Comparison of ENCODE assay signal across 18 cellular contexts in genomic region chr1:171083222-171083621, GRCh38. TPM values are rescaled to one million over a fixed set of nuclear protein-coding genes. Genes with fewer than 3 reads are reported as not detected.
DNase-seq lines count a peak whose midpoint lies in the region; ATAC-seq and TF ChIP-seq lines count a peak whose summit lies in the region.
"Had no signal": no experiment of that assay in that cellular context is flagged by ENCODE, and none has a peak within 500 bp of the region (broad histone marks: within the 10 kb centered on the region; RNA-seq: fewer than 3 reads in every experiment).

No MANE protein-coding gene starts in this region.

- peaks cover 6% of the 10 kb centered on the region for H3K9me3 Mint-ChIP-seq in osteocyte (ENCODE audit: unreplicated experiment)
- H3K9me3 Mint-ChIP-seq: CD8-positive, alpha-beta T cell had no signal

- 25% methylated on average over 5 of the region's 5 CpGs for WGBS in right lobe of liver (ENCODE audit: insufficient coverage, low coverage, low lambda C conversion rate, missing lambda C conversion rate)

- no peaks in the 10 kb centered on the region for H3K27me3 ChIP-seq in right lobe of liver
- H3K27me3 ChIP-seq: BLaER1 had no signal

- TF ChIP-seq CTCF in right lobe of liver (IDR thresholded peaks at IDR 0.05) (no peak), osteocyte (IDR thresholded peaks at IDR 0.05) (no peak)

- intact Hi-C loops in right lobe of liver (cut with DNase I), result no loop called here

- DNase-seq in DMS53 (lab: John Stamatoyannopoulos, UW) (peak; percentile 88), NCI-H187 treated with DMSO at 0.1 percent for 48 hours (lab: John Stamatoyannopoulos, UW) (peak; percentile 99), NCI-H345 treated with DMSO at 0.1 percent for 48 hours (lab: John Stamatoyannopoulos, UW; ENCODE audit: unreplicated experiment) (peak; percentile 5), right lobe of liver (peak in 1 of 3 donors; percentile 58), osteocyte (ENCODE audit: extremely low spot score, unreplicated experiment) (no peak), DMS153 (lab: John Stamatoyannopoulos, UW) (no peak), HuH-7.5 (ENCODE audit: low spot score) (no peak)
- DNase-seq: CD8-positive, alpha-beta T cell; EL; GOT3; NCI-H1048; NCI-H69; OCI-M1; RPMI8226; SIG-M5 had no signal

- H3K36me3 Mint-ChIP-seq in osteocyte (ENCODE audit: unreplicated experiment), result no peaks in the 10 kb centered on the region
- H3K36me3 Mint-ChIP-seq: CD8-positive, alpha-beta T cell had no signal

- no peak for TF ChIP-seq POLR2A in right lobe of liver (IDR thresholded peaks at IDR 0.05)

- H3K4me3 Mint-ChIP-seq in osteocyte (ENCODE audit: unreplicated experiment), result no peak overlapping the region
- H3K4me3 Mint-ChIP-seq: CD8-positive, alpha-beta T cell had no signal

- H3K9me3 ChIP-seq in right lobe of liver, result no peaks in the 10 kb centered on the region
- H3K9me3 ChIP-seq: BLaER1 had no signal

- H3K27me3 Mint-ChIP-seq in osteocyte (ENCODE audit: unreplicated experiment), result peaks cover 3% of the 10 kb centered on the region

- peak overlapping the region in 2 of 3 donors; percentile 78 to 79 for H3K27ac ChIP-seq in right lobe of liver
- H3K27ac ChIP-seq: BLaER1 had no signal

- peak overlapping the region in 1 of 3 donors; percentile 22 for H3K4me3 ChIP-seq in right lobe of liver
- H3K4me3 ChIP-seq: BLaER1 had no signal

- H3K4me1 ChIP-seq in right lobe of liver, result peaks cover 0 to 59% (median 13%) of the 10 kb centered on the region in 4 donors
- H3K4me1 ChIP-seq: BLaER1 had no signal

- peaks cover 16% of the 10 kb centered on the region for H3K4me1 Mint-ChIP-seq in osteocyte (ENCODE audit: unreplicated experiment)

- ATAC-seq in right lobe of liver (peak; percentile 21 to 54 (median 40)), HG03196 (IDR thresholded peaks at IDR 0.05; ENCODE audit: unreplicated experiment) (no peak)
- ATAC-seq: CD8-positive, alpha-beta T cell had no signal

- H3K27ac Mint-ChIP-seq in osteocyte (ENCODE audit: unreplicated experiment), result no peak overlapping the region
- H3K27ac Mint-ChIP-seq: CD8-positive, alpha-beta T cell had no signal

- H3K36me3 ChIP-seq in right lobe of liver, result no peaks in the 10 kb centered on the region
- H3K36me3 ChIP-seq: BLaER1 had no signal

RNA-seq across cellular contexts. Expression of gene FMO3, which starts 7.5 kb away (rescaled TPM):
- 100 to 1,000 TPM; 107 to 428 (median 326) TPM for total RNA-seq in right lobe of liver
- 1.0 and 1.6 TPM in 2 replicates for total RNA-seq in osteocyte
- total RNA-seq: CD8-positive, alpha-beta T cell; MCF 10A had no signal

Comparison
In these comparisons a context has a peak if more than half of its experiments do, and no peak if none do; other contexts are left out.
1. DNase-seq: peak in DMS53 (single experiment), NCI-H187 treated with DMSO at 0.1 percent for 48 hours (single experiment) and NCI-H345 treated with DMSO at 0.1 percent for 48 hours (single experiment); none in osteocyte (single experiment), DMS153 (single experiment) and HuH-7.5 (single experiment).
2. RNA of gene FMO3, which starts 7.5 kb away (total RNA-seq): 107 to 428 TPM in right lobe of liver; 1.0 to 1.6 TPM in osteocyte; every median in the first group is over 10 times any median in the second.